8 cellular contexts compared by ENCODE assay signal in genomic region chr7:151083824-151084160, GRCh38. TPM values are rescaled to one million over a fixed set of nuclear protein-coding genes. Genes with fewer than 3 reads are reported as not detected.
DNase-seq lines count a peak whose midpoint lies in the region; ATAC-seq and TF ChIP-seq lines count a peak whose summit lies in the region.

No MANE protein-coding gene starts in this region.

- H3K4me1 Mint-ChIP-seq in T-cell = peaks cover 40 to 54% (median 46%) of the 10 kb centered on the region in 3 donors

- H3K36me3 ChIP-seq in adrenal gland (replicated peaks in 1 of 2) = no peaks in the 10 kb centered on the region

- H3K36me3 Mint-ChIP-seq in T-cell = no peaks in the 10 kb centered on the region

- H3K4me3 ChIP-seq in GM12865 (ENCODE audit: low read depth, low read length) (peak overlapping the region; percentile 84), fibroblast of pulmonary artery (replicated peaks; ENCODE audit: low read depth, low read length) (peak overlapping the region; percentile 74), retinal pigment epithelial cell (ENCODE audit: low read length) (peak overlapping the region; percentile 72), adrenal gland (peak overlapping the region in 2 of 4 donors; percentile 62 to 97)

- ATAC-seq in T-cell (replicated peaks in 1 of 4) (peak in 1 of 4 experiments; percentile 4), GM18498 (IDR thresholded peaks at IDR 0.05; ENCODE audit: unreplicated experiment) (no peak)

- H3K9me3 ChIP-seq in adrenal gland (replicated peaks in 1 of 3) = no peaks in the 10 kb centered on the region

- intact Hi-C loops in adrenal gland (cut with DNase I) = no loop called here

- CTCF ChIA-PET in T-cell (lab: Charles Lee) = no interaction called here

- peaks cover 52 to 63% of the 10 kb centered on the region in 2 donors for H3K4me1 ChIP-seq in adrenal gland (replicated peaks in 1 of 2)

- H3K9me3 Mint-ChIP-seq in T-cell = no peaks in the 10 kb centered on the region

- H3K27ac Mint-ChIP-seq in T-cell = peak overlapping the region; percentile 32 to 37

- DNase-seq in GM12865 (ENCODE audit: low read depth) (no peak), T-cell (no peak), fibroblast of pulmonary artery (ENCODE audit: low read depth) (no peak), retinal pigment epithelial cell (ENCODE audit: low read depth) (no peak), dermis blood vessel endothelial cell (no peak), adrenal gland (no peak), H4 (ENCODE audit: low spot score) (no peak)

- no peaks in the 10 kb centered on the region for H3K27me3 ChIP-seq in adrenal gland

- TF ChIP-seq POLR2A in adrenal gland (IDR thresholded peaks at IDR 0.05) = no peak

- no peak for TF ChIP-seq CTCF in GM12865 (IDR thresholded peaks at IDR 0.05; ENCODE audit: insufficient read depth, low read depth, low read length, missing control alignments)
- TF ChIP-seq CTCF in fibroblast of pulmonary artery (IDR thresholded peaks at IDR 0.05; ENCODE audit: low read length, missing control alignments) = no peak
- TF ChIP-seq CTCF in retinal pigment epithelial cell (conservative IDR thresholded peaks at IDR 0.05; ENCODE audit: low read depth, low read length) = no peak
- no peak for TF ChIP-seq CTCF in adrenal gland (IDR thresholded peaks at IDR 0.05)

- peaks cover 4 to 7% of the 10 kb centered on the region in 2 donors for H3K27me3 Mint-ChIP-seq in T-cell

- POLR2A ChIA-PET in T-cell (lab: Charles Lee) = interaction anchor here in 1 of 2 donors (1.7 kb wide), 1 partner anchor 56 kb away, joined by 8 read pairs; the partner anchor contains the start of gene ABCB8

- WGBS in adrenal gland, 4 donors = 12 to 28% (median 16%) methylated on average over 2 to 3 of the region's 3 CpGs

- peak overlapping the region; percentile 73 to 89 (median 77) for H3K4me3 Mint-ChIP-seq in T-cell

- H3K27ac ChIP-seq in adrenal gland = peak overlapping the region in 2 of 5 donors; percentile 90 to 96

RNA-seq across cellular contexts. Expression of gene TMUB1, which starts 0.5 kb away (rescaled TPM):
- total RNA-seq in T-cell = 10 to 100 TPM; 44.0 to 67.0 (median 56.5) TPM
- 28.4 and 35.6 TPM in 2 replicates for total RNA-seq in dermis blood vessel endothelial cell
- total RNA-seq in adrenal gland = 10 to 100 TPM; 31.5 to 74.6 (median 43.4) TPM
- 100 to 1,000 TPM in 2 of 3 donors, 1 to 10 TPM in 1; 5.2 to 152 (median 101) TPM for polyA plus RNA-seq in adrenal gland
- 37.1 and 37.3 TPM in 2 replicates for total RNA-seq in H4 (2014; rRNA removed; shearing (Covaris generic))

RNA-seq across cellular contexts. Expression of gene AGAP3, which starts 2.5 kb away (rescaled TPM):
- total RNA-seq in T-cell (10 to 100 TPM; 28.2 to 67.3 (median 50.9) TPM), dermis blood vessel endothelial cell (94.9 and 142 TPM in 2 replicates), adrenal gland (100 to 1,000 TPM in 1 of 8 donors, 10 to 100 TPM in 7; 38.0 to 105 (median 50.9) TPM)
- 100 to 1,000 TPM in 2 of 3 donors, 10 to 100 TPM in 1; 18.3 to 236 (median 111) TPM for polyA plus RNA-seq in adrenal gland
- total RNA-seq in H4 (2014; rRNA removed; shearing (Covaris generic)) = 26.1 and 36.6 TPM in 2 replicates

RNA-seq across cellular contexts. Expression of gene FASTK, which starts 3.2 kb away (rescaled TPM):
- total RNA-seq in T-cell (100 to 1,000 TPM in 4 of 5 donors, 10 to 100 TPM in 1; 98.8 to 157 (median 151) TPM), dermis blood vessel endothelial cell (67.0 and 69.6 TPM in 2 replicates), adrenal gland (100 to 1,000 TPM in 1 of 8 donors, 10 to 100 TPM in 7; 42.0 to 112 (median 85.8) TPM)
- 100 to 1,000 TPM in 2 of 3 donors, 10 to 100 TPM in 1; 21.4 to 516 (median 281) TPM for polyA plus RNA-seq in adrenal gland
- total RNA-seq in H4 (2014; rRNA removed; shearing (Covaris generic)) = 70.0 and 100 TPM in 2 replicates

RNA-seq across cellular contexts. Expression of gene SLC4A2, which starts 24.4 kb away (rescaled TPM):
- total RNA-seq in T-cell = 10 to 100 TPM; 52.0 to 91.5 (median 74.4) TPM
- 93.6 and 113 TPM in 2 replicates for total RNA-seq in dermis blood vessel endothelial cell
- total RNA-seq in adrenal gland = 100 to 1,000 TPM in 7 of 8 donors, 10 to 100 TPM in 1; 67.4 to 179 (median 155) TPM
- 100 to 1,000 TPM in 2 of 3 donors, 10 to 100 TPM in 1; 31.5 to 258 (median 157) TPM for polyA plus RNA-seq in adrenal gland
- 61.6 and 82.9 TPM in 2 replicates for total RNA-seq in H4 (2014; rRNA removed; shearing (Covaris generic))

RNA-seq across cellular contexts. Expression of gene CDK5, which starts 26.1 kb away (rescaled TPM):
- 1 to 10 TPM; 5.3 to 8.4 (median 6.5) TPM for total RNA-seq in T-cell
- 14.1 and 17.6 TPM in 2 replicates for total RNA-seq in dermis blood vessel endothelial cell
- 10 to 100 TPM; 15.4 to 26.0 (median 21.8) TPM for total RNA-seq in adrenal gland
- 10 to 100 TPM; 15.8 to 19.3 (median 15.9) TPM for polyA plus RNA-seq in adrenal gland
- 43.8 and 46.0 TPM in 2 replicates for total RNA-seq in H4 (2014; rRNA removed; shearing (Covaris generic))
